ENCODE assay signal across 30 cellular contexts in the genomic region with DNA sequence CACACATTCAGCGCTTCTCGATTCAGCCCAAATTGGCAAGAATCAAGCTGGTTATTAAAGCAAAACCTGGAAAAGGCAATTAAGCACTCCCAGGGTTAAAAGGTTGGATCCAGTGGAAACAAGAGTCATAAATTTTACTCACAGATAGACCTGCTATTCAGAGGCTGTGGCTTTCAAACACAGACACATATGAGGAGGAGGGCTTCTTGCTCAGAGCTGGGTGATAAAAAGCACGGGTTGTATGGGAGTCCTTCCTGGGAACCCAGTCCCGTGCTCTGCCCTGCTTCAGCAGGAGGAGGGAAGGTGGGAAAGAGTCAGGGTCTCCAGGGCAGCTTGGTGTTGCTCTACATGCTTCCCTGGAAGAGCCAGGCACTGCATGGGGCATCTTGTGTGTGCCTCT.
"Had no signal": no experiment of that assay in that cellular context is flagged by ENCODE, and none has a peak within 500 bp of the region (broad histone marks: within the 10 kb centered on the region; RNA-seq: fewer than 3 reads in every experiment).

No MANE protein-coding gene starts in this region.

- H3K27ac Mint-ChIP-seq: activated CD4-positive, alpha-beta memory T cell treated with anti-CD3 and anti-CD28 coated beads, Interleukin-2, amount 10 ng/mL, durations not matched to agents 7 days and 5 days; activated CD8-positive, alpha-beta memory T cell treated with anti-CD3 and anti-CD28 coated beads, Interleukin-2, amount 10 ng/mL, durations not matched to agents 7 days and 5 days; activated naive CD8-positive, alpha-beta T cell treated with anti-CD3 and anti-CD28 coated beads, Interleukin-2, amount 10 ng/mL, durations not matched to agents 7 days and 5 days had no signal

- H3K9me3 Mint-ChIP-seq: activated CD4-positive, alpha-beta memory T cell treated with anti-CD3 and anti-CD28 coated beads, Interleukin-2, amount 10 ng/mL, durations not matched to agents 7 days and 5 days; activated naive CD8-positive, alpha-beta T cell treated with anti-CD3 and anti-CD28 coated beads, Interleukin-2, amount 10 ng/mL, durations not matched to agents 7 days and 5 days had no signal

- DNase-seq: activated CD4-positive, alpha-beta memory T cell treated with anti-CD3 and anti-CD28 coated beads, Interleukin-2, amount 10 ng/mL, durations not matched to agents 7 days and 5 days; activated CD4-positive, alpha-beta T cell treated with anti-CD3 and anti-CD28 coated beads for 1 hour; activated CD4-positive, alpha-beta T cell treated with anti-CD3 and anti-CD28 coated beads for 48 hours; activated CD4-positive, CD25-positive, alpha-beta regulatory T cell; activated CD8-positive, alpha-beta memory T cell treated with anti-CD3 and anti-CD28 coated beads for 24 hours; activated CD8-positive, alpha-beta memory T cell treated with anti-CD3 and anti-CD28 coated beads, Interleukin-2, amount 10 ng/mL, durations not matched to agents 7 days and 5 days; activated CD8-positive, alpha-beta memory T cell treated with anti-CD3 and anti-CD28 coated beads, Interleukin-2, amount 50 U/mL, for 48 hours; activated effector memory CD4-positive, alpha-beta T cell treated with Interleukin-2 at 50 U/mL for 16 hours; activated naive CD4-positive, alpha-beta T cell; activated naive CD4-positive, alpha-beta T cell treated with anti-CD3 and anti-CD28 coated beads, Interleukin-2, amount 50 U/mL, for 16 hours; activated naive CD8-positive, alpha-beta T cell treated with anti-CD3 and anti-CD28 coated beads, Interleukin-2, amount 10 ng/mL, durations not matched to agents 7 days and 5 days; activated T-cell treated with anti-CD3 and anti-CD28 coated beads, Interleukin-2, amount 50 U/mL, for 48 hours; amygdala; NCI-H1092 treated with DMSO at 0.1 percent for 48 hours; NCI-H146; NCI-H187; NCI-H2029 treated with DMSO at 0.1 percent for 48 hours; NCI-H2107; NCI-H2171; NCI-H510A; NCI-H526; SHP77; T1000; WERI-Rb-1 had no signal

- H3K36me3 ChIP-seq: ascending aorta, breast epithelium, SJCRH30, WERI-Rb-1 had no signal

- H3K4me1 Mint-ChIP-seq: activated CD4-positive, alpha-beta memory T cell treated with anti-CD3 and anti-CD28 coated beads, Interleukin-2, amount 10 ng/mL, durations not matched to agents 7 days and 5 days; activated CD8-positive, alpha-beta memory T cell treated with anti-CD3 and anti-CD28 coated beads, Interleukin-2, amount 10 ng/mL, durations not matched to agents 7 days and 5 days; activated naive CD8-positive, alpha-beta T cell treated with anti-CD3 and anti-CD28 coated beads, Interleukin-2, amount 10 ng/mL, durations not matched to agents 7 days and 5 days had no signal

- ATAC-seq: activated CD8-positive, alpha-beta memory T cell treated with anti-CD3 and anti-CD28 coated beads, Interleukin-2, amount 10 ng/mL, durations not matched to agents 7 days and 5 days; K562; Panc1 had no signal

- H3K4me1 ChIP-seq: ascending aorta, breast epithelium had no signal

- H3K36me3 Mint-ChIP-seq: activated CD8-positive, alpha-beta memory T cell treated with anti-CD3 and anti-CD28 coated beads, Interleukin-2, amount 10 ng/mL, durations not matched to agents 7 days and 5 days; activated naive CD8-positive, alpha-beta T cell treated with anti-CD3 and anti-CD28 coated beads, Interleukin-2, amount 10 ng/mL, durations not matched to agents 7 days and 5 days had no signal

- H3K4me3 ChIP-seq: ascending aorta, breast epithelium, K562, SJCRH30, SK-N-MC had no signal

- H3K9me3 ChIP-seq: ascending aorta, breast epithelium, SJCRH30 had no signal

- H3K27ac ChIP-seq: ascending aorta, breast epithelium, SJCRH30, SK-N-MC, WERI-Rb-1 had no signal

- H3K4me3 Mint-ChIP-seq: activated CD4-positive, alpha-beta memory T cell treated with anti-CD3 and anti-CD28 coated beads, Interleukin-2, amount 10 ng/mL, durations not matched to agents 7 days and 5 days; activated CD8-positive, alpha-beta memory T cell treated with anti-CD3 and anti-CD28 coated beads, Interleukin-2, amount 10 ng/mL, durations not matched to agents 7 days and 5 days; activated naive CD8-positive, alpha-beta T cell treated with anti-CD3 and anti-CD28 coated beads, Interleukin-2, amount 10 ng/mL, durations not matched to agents 7 days and 5 days had no signal

- H3K27me3 ChIP-seq: ascending aorta had no signal
